ENCODE assay signal across 9 cellular contexts in the genomic region with DNA sequence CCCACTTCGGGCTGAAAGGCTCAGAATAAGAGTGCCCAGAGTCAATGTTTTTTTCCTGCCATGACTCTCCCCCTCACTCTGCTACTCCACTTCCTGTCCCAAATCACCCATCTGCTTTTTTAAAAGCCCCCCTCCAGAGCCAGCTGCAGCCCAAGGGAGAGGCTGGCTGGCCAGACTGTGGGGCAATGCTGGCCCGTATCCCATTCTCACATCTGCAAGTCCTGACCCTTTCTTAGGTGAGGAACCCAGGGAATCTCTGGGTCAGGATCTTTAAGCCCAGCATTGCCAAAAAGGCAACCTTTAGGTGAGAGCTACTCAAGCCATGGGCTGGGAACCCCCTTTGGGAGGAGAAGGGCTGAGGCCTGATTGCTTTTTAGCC. TPM values are rescaled to one million over a fixed set of nuclear protein-coding genes. Genes with fewer than 3 reads are reported as not detected.
A peak's percentile ranks its signal among the peaks of the same experiment; 100 is the strongest.
DNase-seq lines count a peak whose midpoint lies in the region; ATAC-seq and TF ChIP-seq lines count a peak whose summit lies in the region.
"Had no signal": no experiment of that assay in that cellular context is flagged by ENCODE, and none has a peak within 500 bp of the region (broad histone marks: within the 10 kb centered on the region; RNA-seq: fewer than 3 reads in every experiment).

No MANE protein-coding gene starts in this region.

- peaks cover 25 to 59% (median 28%) of the 10 kb centered on the region in 4 donors for H3K4me1 Mint-ChIP-seq in CD4-positive, alpha-beta memory T cell
- H3K4me1 Mint-ChIP-seq in endothelial cell (ENCODE audit: unreplicated experiment) = peaks cover 66% of the 10 kb centered on the region

- H3K4me3 Mint-ChIP-seq in CD4-positive, alpha-beta memory T cell = peak overlapping the region in 6 of 8 donors; percentile 61 to 97 (median 85)
- peak overlapping the region; percentile 83 for H3K4me3 Mint-ChIP-seq in endothelial cell (ENCODE audit: unreplicated experiment)

- peaks cover 0 to 20% of the 10 kb centered on the region in 2 donors for H3K36me3 Mint-ChIP-seq in CD4-positive, alpha-beta memory T cell
- H3K36me3 Mint-ChIP-seq in endothelial cell (ENCODE audit: low read depth, unreplicated experiment) = peaks cover 19% of the 10 kb centered on the region

- H3K4me2 ChIP-seq in osteoblast (ENCODE audit: insufficient read depth, low read length) = peak overlapping the region; percentile 85

- H3K4me3 ChIP-seq in CD4-positive, alpha-beta memory T cell (ENCODE audit: low read length in 2 of 2) = no peak overlapping the region
- no peak overlapping the region for H3K4me3 ChIP-seq in osteoblast (ENCODE audit: insufficient read depth, low read length)

- TF ChIP-seq CTCF in endothelial cell (IDR thresholded peaks at IDR 0.05; ENCODE audit: unreplicated experiment) = no peak
- TF ChIP-seq CTCF in osteoblast (IDR thresholded peaks at IDR 0.05; ENCODE audit: extremely low read depth, low read depth, low read length) = no peak

- H3K27me3 ChIP-seq in CD4-positive, alpha-beta memory T cell (ENCODE audit: insufficient read depth, low read length) = no peaks in the 10 kb centered on the region
- H3K27me3 ChIP-seq in osteoblast (ENCODE audit: insufficient read depth, low read length) = no peaks in the 10 kb centered on the region

- H3K9me3 Mint-ChIP-seq in CD4-positive, alpha-beta memory T cell = no peaks in the 10 kb centered on the region
- H3K9me3 Mint-ChIP-seq in endothelial cell (ENCODE audit: unreplicated experiment) = no peaks in the 10 kb centered on the region

- peaks cover 42% of the 10 kb centered on the region for H3K79me2 ChIP-seq in osteoblast (ENCODE audit: insufficient read depth, low read length)

- H3K36me3 ChIP-seq in CD4-positive, alpha-beta memory T cell (ENCODE audit: insufficient read depth, low read length) = no peaks in the 10 kb centered on the region
- peaks cover 2% of the 10 kb centered on the region for H3K36me3 ChIP-seq in osteoblast (ENCODE audit: insufficient read depth, low read length)

- CTCF ChIA-PET in CD4-positive, alpha-beta memory T cell (lab: Charles Lee; ENCODE audit: partially characterized antibody) = interaction anchor here (0.7 to 14.7 kb wide), 4 partner anchors 10 to 20 kb away, joined by 3 to 379 read pairs (median 8); no protein-coding TSS in a partner anchor

- H4K20me1 ChIP-seq in osteoblast (ENCODE audit: insufficient read depth, low read length) = peaks cover 12% of the 10 kb centered on the region

- H3K9me3 ChIP-seq in CD4-positive, alpha-beta memory T cell (ENCODE audit: control insufficient read depth in 1 of 2, low read length in 2 of 2) = no peaks in the 10 kb centered on the region
- H3K9me3 ChIP-seq in osteoblast (ENCODE audit: low read depth, low read length) = no peaks in the 10 kb centered on the region

- ATAC-seq in HG03139 (IDR thresholded peaks at IDR 0.05; ENCODE audit: unreplicated experiment) = no peak
- ATAC-seq in HG02678 (IDR thresholded peaks at IDR 0.05; ENCODE audit: unreplicated experiment) = no peak
- ATAC-seq in HG02571 (IDR thresholded peaks at IDR 0.05; ENCODE audit: unreplicated experiment) = no peak

- no peak for DNase-seq in CD4-positive, alpha-beta memory T cell
- DNase-seq in MV-4-11 (lab: John Stamatoyannopoulos, UW) = peak; percentile 34
- no peak for DNase-seq in endothelial cell (ENCODE audit: low spot score)
- no peak for DNase-seq in osteoblast (ENCODE audit: insufficient read length, low spot score, missing footprints)
- no peak for DNase-seq in NCI-H1105 (lab: John Stamatoyannopoulos, UW)
- DNase-seq: GF-D8 had no signal

- H3K4me1 ChIP-seq in CD4-positive, alpha-beta memory T cell (ENCODE audit: insufficient read depth, low read length) = peaks cover 32% of the 10 kb centered on the region
- H3K4me1 ChIP-seq in osteoblast (ENCODE audit: insufficient read depth, low read length) = peaks cover 68% of the 10 kb centered on the region

- H2AFZ ChIP-seq in osteoblast (ENCODE audit: low read length) = peak overlapping the region; percentile 28

- peak overlapping the region; percentile 43 to 90 (median 83) for H3K27ac Mint-ChIP-seq in CD4-positive, alpha-beta memory T cell
- H3K27ac Mint-ChIP-seq in endothelial cell (ENCODE audit: unreplicated experiment) = peak overlapping the region; percentile 95

- intact Hi-C loops in CD4-positive, alpha-beta memory T cell (cut with micrococcal nuclease) = no loop called here

- H3K27me3 Mint-ChIP-seq in CD4-positive, alpha-beta memory T cell = peaks cover 0 to 1% of the 10 kb centered on the region in 2 donors
- H3K27me3 Mint-ChIP-seq in endothelial cell (ENCODE audit: unreplicated experiment) = peaks cover 24% of the 10 kb centered on the region

- POLR2A ChIA-PET in CD4-positive, alpha-beta memory T cell (lab: Charles Lee; ENCODE audit: partially characterized antibody) = interaction anchor here (1.7 to 11.6 kb wide), 3 partner anchors 9 to 19 kb away, joined by 7 to 213 read pairs (median 31); no protein-coding TSS in a partner anchor

- no peak overlapping the region for H3K27ac ChIP-seq in CD4-positive, alpha-beta memory T cell (ENCODE audit: low read depth, low read length)
- H3K27ac ChIP-seq in osteoblast (ENCODE audit: low read depth, low read length) = peak overlapping the region; percentile 90

RNA-seq across cellular contexts. Expression of gene ITGA5, which starts 1.7 kb away (rescaled TPM):
- 100 to 1,000 TPM; 158 to 162 TPM for total RNA-seq in CD4-positive, alpha-beta memory T cell
- 10 to 100 TPM; 28.8 to 64.7 TPM for polyA plus RNA-seq in CD4-positive, alpha-beta memory T cell
- 688 TPM for total RNA-seq in endothelial cell (ENCODE audit: unreplicated experiment)
- 336 and 401 TPM in 2 replicates for total RNA-seq in osteoblast

RNA-seq across cellular contexts. Expression of gene ZNF385A, which starts 36.2 kb away (rescaled TPM):
- total RNA-seq in CD4-positive, alpha-beta memory T cell = 1 to 10 TPM; 1.8 to 2.1 TPM
- not detected for polyA plus RNA-seq in CD4-positive, alpha-beta memory T cell
- total RNA-seq in endothelial cell (ENCODE audit: unreplicated experiment) (15.6 TPM), osteoblast (0.72 and 0.88 TPM in 2 replicates)

RNA-seq across cellular contexts. Expression of gene GTSF1, which starts 52.6 kb away (rescaled TPM):
- 1 to 10 TPM; 4.2 to 7.0 TPM for total RNA-seq in CD4-positive, alpha-beta memory T cell
- 10 to 100 TPM; 15.8 to 38.5 TPM for polyA plus RNA-seq in CD4-positive, alpha-beta memory T cell
- total RNA-seq in endothelial cell (ENCODE audit: unreplicated experiment) = not detected
- total RNA-seq in osteoblast = not detected in 2 replicates

RNA-seq across cellular contexts. Expression of gene GPR84, which starts 56.5 kb away (rescaled TPM):
- under 1 TPM in 1 of 2 experiments, not detected in 1; 0.36 TPM for total RNA-seq in CD4-positive, alpha-beta memory T cell
- polyA plus RNA-seq in CD4-positive, alpha-beta memory T cell = not detected
- 0.41 TPM for total RNA-seq in endothelial cell (ENCODE audit: unreplicated experiment)
- 0.36 TPM in 1 of 2 replicates, not detected in the other for total RNA-seq in osteoblast
